15 cellular contexts compared by ENCODE assay signal in genomic region chr9:129121483-129121882, GRCh38. TPM values are rescaled to one million over a fixed set of nuclear protein-coding genes. Genes with fewer than 3 reads are reported as not detected.
DNase-seq lines count a peak whose midpoint lies in the region; ATAC-seq and TF ChIP-seq lines count a peak whose summit lies in the region.
"Had no signal": no experiment of that assay in that cellular context is flagged by ENCODE, and none has a peak within 500 bp of the region (broad histone marks: within the 10 kb centered on the region; RNA-seq: fewer than 3 reads in every experiment).

No MANE protein-coding gene starts in this region.

- H3K9me3 ChIP-seq in adipocyte (ENCODE audit: control insufficient read depth, low read length): no peaks in the 10 kb centered on the region
- no peaks in the 10 kb centered on the region for H3K9me3 ChIP-seq in Peyer's patch
- H3K9me3 ChIP-seq: transverse colon had no signal

- DNase-seq in AG20443 (ENCODE audit: low spot score): peak; percentile 24
- peak; percentile 34 for DNase-seq in adipocyte (ENCODE audit: low read depth)
- DNase-seq in fibroblast of mammary gland (ENCODE audit: low read depth): peak; percentile 49
- peak; percentile 91 for DNase-seq in pons (ENCODE audit: low spot score)
- no peak for DNase-seq in Peyer's patch
- DNase-seq: activated naive CD4-positive, alpha-beta T cell treated with Interleukin-2 at 50 U/mL for 16 hours; Calu3; cerebellar nuclear complex; left cardiac atrium; NCI-H187; NCI-H524 treated with DMSO at 0.1 percent for 48 hours; transverse colon had no signal

- H3K27me3 ChIP-seq in adipocyte (replicated peaks; ENCODE audit: control insufficient read depth, insufficient read depth, low read length) (no peaks in the 10 kb centered on the region), Peyer's patch (no peaks in the 10 kb centered on the region)
- H3K27me3 ChIP-seq: transverse colon had no signal

- TF ChIP-seq POLR2A in Peyer's patch (IDR thresholded peaks at IDR 0.05): no peak

- TF ChIP-seq CTCF in fibroblast of mammary gland (conservative IDR thresholded peaks at IDR 0.05; ENCODE audit: control insufficient read depth, insufficient read depth, low read depth, low read length) (no peak), Peyer's patch (IDR thresholded peaks at IDR 0.05) (no peak)

- peaks cover 4% of the 10 kb centered on the region for H3K36me3 ChIP-seq in adipocyte (ENCODE audit: control insufficient read depth, insufficient read depth, low read length, severe bottlenecking)
- H3K36me3 ChIP-seq in Peyer's patch: peaks cover 0 to 53% (median 0%) of the 10 kb centered on the region in 3 donors

- peak overlapping the region; percentile 37 for H3K9ac ChIP-seq in adipocyte (ENCODE audit: low read length)

- H3K4me1 ChIP-seq in adipocyte (ENCODE audit: control insufficient read depth, insufficient read depth, low read length): peaks cover 34% of the 10 kb centered on the region
- H3K4me1 ChIP-seq in Peyer's patch: no peaks in the 10 kb centered on the region
- H3K4me1 ChIP-seq: transverse colon had no signal

- no peak overlapping the region for H3K4me3 ChIP-seq in adipocyte (ENCODE audit: low read length)
- no peak overlapping the region for H3K4me3 ChIP-seq in fibroblast of mammary gland (ENCODE audit: control insufficient read depth, low read depth, low read length)
- H3K4me3 ChIP-seq in Peyer's patch: no peak overlapping the region
- H3K4me3 ChIP-seq: transverse colon had no signal

- H3K27ac ChIP-seq in Peyer's patch: no peak overlapping the region
- H3K27ac ChIP-seq: transverse colon had no signal

- ATAC-seq in GM19324 (IDR thresholded peaks at IDR 0.05; ENCODE audit: low FRiP score, unreplicated experiment) (no peak), GM21576 (IDR thresholded peaks at IDR 0.05; ENCODE audit: unreplicated experiment) (no peak), HG02852 (IDR thresholded peaks at IDR 0.05; ENCODE audit: unreplicated experiment) (no peak)
- ATAC-seq: left cardiac atrium had no signal

RNA-seq across cellular contexts. Expression of gene PTPA, which starts 10.3 kb away (rescaled TPM):
- 10 to 100 TPM; 48.7 to 65.7 (median 51.9) TPM for total RNA-seq in Peyer's patch

RNA-seq across cellular contexts. Expression of gene CRAT, which starts 10.9 kb away (rescaled TPM):
- 100 to 1,000 TPM in 3 of 4 donors, 10 to 100 TPM in 1; 50.3 to 220 (median 146) TPM for total RNA-seq in Peyer's patch

RNA-seq across cellular contexts. Expression of gene DOLPP1, which starts 40.6 kb away (rescaled TPM):
- 10 to 100 TPM in 3 of 4 donors, not detected in 1; 37.6 to 53.9 (median 46.1) TPM for total RNA-seq in Peyer's patch

RNA-seq across cellular contexts. Expression of gene IER5L, which starts 56.6 kb away (rescaled TPM):
- total RNA-seq in Peyer's patch: 1 to 10 TPM; 2.3 to 2.9 (median 2.6) TPM

Comparison
In these comparisons a context has a peak if more than half of its experiments do, and no peak if none do; other contexts are left out.
1. DNase-seq: peak in AG20443 (single experiment), adipocyte (single experiment), fibroblast of mammary gland (single experiment) and pons (single experiment); none in Peyer's patch (0 of 3).